Comparison of ENCODE assay signal across 8 cellular contexts in genomic region chr6:56852249-56852606, GRCh38.
DNase-seq lines count a peak whose midpoint lies in the region; ATAC-seq and TF ChIP-seq lines count a peak whose summit lies in the region.

No MANE protein-coding gene starts in this region.

- no peaks in the 10 kb centered on the region for H3K27me3 ChIP-seq in PC-3 (ENCODE audit: low read length)
- H3K27me3 ChIP-seq in HAP-1 (ENCODE audit: low read depth), result no peaks in the 10 kb centered on the region

- CTCF ChIA-PET in PC-3 (lab: Charles Lee), result interaction anchor here (0.7 to 1.4 kb wide), 6 partner anchors 9 to 472 kb away, joined by 3 to 4 read pairs (median 4); partner anchors contain the start of gene DST

- no peaks in the 10 kb centered on the region for H3K9me3 ChIP-seq in PC-3 (ENCODE audit: low read length)
- H3K9me3 ChIP-seq in mesodermal cell (ENCODE audit: control insufficient read depth, low read length), result no peaks in the 10 kb centered on the region
- no peaks in the 10 kb centered on the region for H3K9me3 ChIP-seq in HAP-1

- whole genome bisulfite sequencing in mesodermal cell (ENCODE audit: insufficient coverage in 2 of 2), 2 experiments, result 0 to 14% methylated on average over 1 of the region's 2 CpGs

- H3K9me2 ChIP-seq in PC-3 (replicated peaks; ENCODE audit: low read length), result no peaks in the 10 kb centered on the region

- BruUV-seq in PC-3 (replicated peaks; lab: Mats Ljungman, UMichigan), result no TSS peak

- H3F3A ChIP-seq in PC-3 (ENCODE audit: low read length, unreplicated experiment), result no peaks in the 10 kb centered on the region

- peak; percentile 45 for DNase-seq in EH (ENCODE audit: low read depth)
- DNase-seq in PC-3, result peak; percentile 24
- DNase-seq in activated CD4-positive, CD25-positive, alpha-beta regulatory T cell treated with anti-CD3 and anti-CD28 coated beads, Interleukin-2, amount 50 U/mL, for 72 hours, result no peak
- DNase-seq in DMS114 treated with DMSO at 0.1 percent for 48 hours (lab: John Stamatoyannopoulos, UW; ENCODE audit: unreplicated experiment), result no peak
- no peak for DNase-seq in mesenteric fat pad (ENCODE audit: low spot score)
- DNase-seq in HAP-1 (ENCODE audit: low spot score in 2 of 2), result no peak

- peak overlapping the region; percentile 73 for H3K4me2 ChIP-seq in PC-3 (ENCODE audit: low read length)

- peak overlapping the region; percentile 67 for H2AFZ ChIP-seq in PC-3 (ENCODE audit: low read length)

- no peaks in the 10 kb centered on the region for H3K79me2 ChIP-seq in PC-3 (ENCODE audit: low read length)

- ATAC-seq in GM21619 (IDR thresholded peaks at IDR 0.05; ENCODE audit: unreplicated experiment) (peak; percentile 9), PC-3 (peak; percentile 29; the same call in 1 of the 2 replicates)

- H3K4me1 ChIP-seq in PC-3 (ENCODE audit: insufficient read depth, low read length) (peaks cover 16% of the 10 kb centered on the region), mesodermal cell (ENCODE audit: control insufficient read depth, insufficient read depth, low read length, poor library complexity, severe bottlenecking) (peaks cover 33% of the 10 kb centered on the region), HAP-1 (peaks cover 17% of the 10 kb centered on the region)

- peak overlapping the region; percentile 46; the same call in 1 of the 2 replicates for H3K4me3 ChIP-seq in PC-3 (ENCODE audit: low read length)
- H3K4me3 ChIP-seq in mesodermal cell (ENCODE audit: extremely low read depth, insufficient read depth, low read length, poor library complexity, severe bottlenecking), result peak overlapping the region; percentile 44
- no peak overlapping the region for H3K4me3 ChIP-seq in HAP-1

- no peak overlapping the region for H3K9ac ChIP-seq in PC-3 (ENCODE audit: low read length)

- POLR2A ChIA-PET in PC-3 (lab: Charles Lee; ENCODE audit: unreplicated experiment), result interaction anchor here (0.6 kb wide), 1 partner anchor 333 kb away, joined by 5 read pairs; no protein-coding TSS in a partner anchor

- in situ Hi-C loops in HAP-1 (cut with MboI; ENCODE audit: low sequenced_read_pairs), result no loop called here

- H3K36me3 ChIP-seq in PC-3 (ENCODE audit: low read depth, low read length) (no peaks in the 10 kb centered on the region), mesodermal cell (ENCODE audit: control insufficient read depth, insufficient read depth, low read length) (no peaks in the 10 kb centered on the region), HAP-1 (replicated peaks) (no peaks in the 10 kb centered on the region)

- no peak for TF ChIP-seq CTCF in PC-3 (conservative IDR thresholded peaks at IDR 0.05; ENCODE audit: low read depth, low read length)

- H3K27ac ChIP-seq in PC-3 (ENCODE audit: low read length) (peak overlapping the region; percentile 9), mesodermal cell (ENCODE audit: low read depth, low read length, severe bottlenecking) (peak overlapping the region; percentile 94)

- no peaks in the 10 kb centered on the region for H4K20me1 ChIP-seq in PC-3 (ENCODE audit: low read length)

- intact Hi-C loops in PC-3 (cut with micrococcal nuclease), result loop anchor here (5.0 kb wide), 1 partner anchor 215 kb away; no protein-coding TSS in a partner anchor

Comparison
In these comparisons a context has a peak if more than half of its experiments do, and no peak if none do; other contexts are left out.
1. DNase-seq: peak in EH (single experiment) and PC-3 (single experiment); none in activated CD4-positive, CD25-positive, alpha-beta regulatory T cell treated with anti-CD3 and anti-CD28 coated beads, Interleukin-2, amount 50 U/mL, for 72 hours (single experiment), DMS114 treated with DMSO at 0.1 percent for 48 hours (single experiment), mesenteric fat pad (single experiment) and HAP-1 (0 of 2).